ENCODE assay signal across 32 cellular contexts in genomic region chr7:50278120-50278519, GRCh38. TPM values are rescaled to one million over a fixed set of nuclear protein-coding genes. Genes with fewer than 3 reads are reported as not detected.
A peak's percentile ranks its signal among the peaks of the same experiment; 100 is the strongest.
DNase-seq lines count a peak whose midpoint lies in the region; ATAC-seq, FAIRE-seq and TF ChIP-seq lines count a peak whose summit lies in the region.
"Had no signal": no experiment of that assay in that cellular context is flagged by ENCODE, and none has a peak within 500 bp of the region (broad histone marks: within the 10 kb centered on the region; RNA-seq: fewer than 3 reads in every experiment).

No MANE protein-coding gene starts in this region.

- ATAC-seq in HG03439 (IDR thresholded peaks at IDR 0.05; ENCODE audit: unreplicated experiment) = no peak
- ATAC-seq in GM18511 (IDR thresholded peaks at IDR 0.05; ENCODE audit: unreplicated experiment) = no peak
- ATAC-seq in natural killer cell = no peak
- ATAC-seq: GM12878 had no signal

- no peaks in the 10 kb centered on the region for H3K9me3 Mint-ChIP-seq in natural killer cell
- H3K9me3 Mint-ChIP-seq: CD4-positive, alpha-beta memory T cell; CD4-positive, CD25-positive, alpha-beta regulatory T cell; CD8-positive, alpha-beta memory T cell had no signal

- no peak overlapping the region for H3K27ac Mint-ChIP-seq in natural killer cell
- H3K27ac Mint-ChIP-seq: CD14-positive monocyte; CD8-positive, alpha-beta memory T cell had no signal

- no peaks in the 10 kb centered on the region for H3K9me3 ChIP-seq in kidney (ENCODE audit: control insufficient read depth in 1 of 2, low read length in 2 of 2)
- H3K9me3 ChIP-seq: BE2C had no signal

- FAIRE-seq in RCC 7860 (lab: Jason Lieb, UNC) = peak; percentile 16
- no peak for FAIRE-seq in bronchial epithelial cell (lab: Jason Lieb, UNC)
- FAIRE-seq in kidney (lab: Jason Lieb, UNC) = peak; percentile 6
- FAIRE-seq: A204.1, GM12878, GM12892, GM18507, GM19239 had no signal

- H3K36me3 ChIP-seq in bronchial epithelial cell (ENCODE audit: control insufficient read depth, insufficient read depth, low read length) (no peaks in the 10 kb centered on the region), kidney (ENCODE audit: control insufficient read depth in 1 of 2, insufficient read depth in 2 of 2, low read length in 2 of 2) (no peaks in the 10 kb centered on the region)
- H3K36me3 ChIP-seq: BE2C, BLaER1 had no signal

- no peak overlapping the region for H3K9ac ChIP-seq in kidney (ENCODE audit: low read length in 2 of 2)
- H3K9ac ChIP-seq: BLaER1 had no signal

- H3K36me3 Mint-ChIP-seq in natural killer cell = no peaks in the 10 kb centered on the region
- H3K36me3 Mint-ChIP-seq: CD14-positive monocyte; CD4-positive, alpha-beta memory T cell; CD4-positive, CD25-positive, alpha-beta regulatory T cell had no signal

- no peaks in the 10 kb centered on the region for H3K27me3 ChIP-seq in bronchial epithelial cell (ENCODE audit: control insufficient read depth, insufficient read depth, low read length)
- H3K27me3 ChIP-seq: BLaER1 had no signal

- H3K4me1 Mint-ChIP-seq in natural killer cell = peaks cover 40 to 43% of the 10 kb centered on the region in 2 donors

- H3K27ac ChIP-seq in kidney (ENCODE audit: low read depth in 2 of 2, low read length in 2 of 2) = no peak overlapping the region
- H3K27ac ChIP-seq: BLaER1 had no signal

- H3K27me3 Mint-ChIP-seq in natural killer cell (ENCODE audit: low read depth in 2 of 2) = no peaks in the 10 kb centered on the region
- H3K27me3 Mint-ChIP-seq: CD4-positive, alpha-beta memory T cell; CD4-positive, CD25-positive, alpha-beta regulatory T cell; CD8-positive, alpha-beta memory T cell had no signal

- H3K4me3 Mint-ChIP-seq in natural killer cell = no peak overlapping the region
- H3K4me3 Mint-ChIP-seq: CD14-positive monocyte; CD4-positive, alpha-beta memory T cell had no signal

- intact Hi-C loops in kidney (cut with DNase I) = no loop called here
- intact Hi-C loops in natural killer cell (cut with micrococcal nuclease) = no loop called here

- TF ChIP-seq CTCF in bronchial epithelial cell (IDR thresholded peaks at IDR 0.05; ENCODE audit: insufficient read depth, low read length, severe bottlenecking) = no peak
- no peak for TF ChIP-seq CTCF in kidney (IDR thresholded peaks at IDR 0.05; ENCODE audit: borderline replicate concordance, extremely low read depth, insufficient read depth)
- TF ChIP-seq CTCF in natural killer cell (IDR thresholded peaks at IDR 0.05) = no peak

- DNase-seq in RCC 7860 (ENCODE audit: low spot score) = no peak
- DNase-seq in RKO (ENCODE audit: low spot score) = peak; percentile 2
- DNase-seq in bronchial epithelial cell (ENCODE audit: low read depth) = peak; percentile 4
- DNase-seq in kidney = no peak
- DNase-seq in NCI-H526 treated with DMSO at 0.1 percent for 48 hours (lab: John Stamatoyannopoulos, UW) = no peak
- no peak for DNase-seq in natural killer cell
- DNase-seq: 8988T; ACHN; BE2C; C1 segment of cervical spinal cord; CD4-positive, alpha-beta memory T cell; CD4-positive, CD25-positive, alpha-beta regulatory T cell; CD8-positive, alpha-beta memory T cell; COR-L47; DMS 273 treated with DMSO at 0.1 percent for 48 hours; DMS153; DMS53; DMS79; DND-41; EL; GDM1 had no signal

- no peaks in the 10 kb centered on the region for H3K4me1 ChIP-seq in kidney (ENCODE audit: control insufficient read depth in 1 of 2, insufficient read depth in 1 of 2, low read depth in 1 of 2, low read length in 2 of 2)
- H3K4me1 ChIP-seq: BE2C had no signal

- H3K4me3 ChIP-seq in bronchial epithelial cell (ENCODE audit: low read depth, low read length) (no peak overlapping the region), kidney (ENCODE audit: low read length in 2 of 2) (no peak overlapping the region)
- H3K4me3 ChIP-seq: BLaER1, GM12878 had no signal

RNA-seq across cellular contexts. Expression of gene IKZF1, which starts 26.4 kb away (rescaled TPM):
- total RNA-seq in bronchial epithelial cell = under 0.01 TPM in 1 of 2 replicates, not detected in the other
- 36.8 TPM for total RNA-seq in kidney
- 0.52 TPM for polyA plus RNA-seq in kidney (ENCODE audit: insufficient read depth, low read depth, low replicate concordance)
- 100 to 1,000 TPM; 294 to 391 (median 350) TPM for total RNA-seq in natural killer cell
- total RNA-seq: G401 had no signal
- polyA plus RNA-seq: AG04450 had no signal

Comparison
In these comparisons a context has a peak if more than half of its experiments do, and no peak if none do; other contexts are left out.
1. DNase-seq: peak in RKO (single experiment) and bronchial epithelial cell (single experiment); none in RCC 7860 (single experiment), kidney (single experiment), NCI-H526 treated with DMSO at 0.1 percent for 48 hours (single experiment) and natural killer cell (single experiment).
2. RNA of gene IKZF1, which starts 26.4 kb away (total RNA-seq): 294 to 391 TPM in natural killer cell and 36.8 TPM in kidney (single experiment); under 0.01 TPM in bronchial epithelial cell; every median in the first group is over 10 times any median in the second.